Comparison of ENCODE assay signal across 8 cellular contexts in the genomic region with DNA sequence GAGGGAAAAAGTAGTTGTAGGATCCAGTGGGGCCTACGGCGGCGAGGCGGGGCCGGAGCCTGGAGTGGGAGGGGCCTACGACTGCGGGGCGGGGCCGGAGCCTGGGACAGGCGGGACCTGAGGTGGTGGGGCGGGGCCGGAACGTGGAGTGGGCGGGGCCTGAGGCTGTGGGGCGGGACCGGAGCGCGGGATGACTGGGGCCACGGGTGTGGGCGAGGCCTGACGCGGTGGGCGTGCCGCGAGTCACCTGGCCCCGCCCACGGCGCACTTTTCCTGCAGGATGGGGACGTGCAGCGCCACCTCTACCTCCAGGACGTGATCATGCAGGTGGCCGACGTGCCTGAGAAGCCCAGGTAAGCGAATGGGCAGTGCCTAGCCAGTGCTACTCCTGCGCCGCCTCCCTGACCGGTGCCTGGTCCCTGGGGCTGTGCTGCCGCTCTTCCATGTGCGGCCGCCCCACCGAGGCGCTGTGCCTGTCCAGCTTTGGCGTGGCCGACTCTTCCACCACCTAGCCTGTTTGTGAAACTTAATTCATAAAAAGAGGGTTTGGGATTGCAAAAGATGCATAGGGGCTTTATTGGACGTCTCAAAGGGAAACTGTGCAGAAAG. TPM values are rescaled to one million over a fixed set of nuclear protein-coding genes. Genes with fewer than 3 reads are reported as not detected.
DNase-seq lines count a peak whose midpoint lies in the region; ATAC-seq and TF ChIP-seq lines count a peak whose summit lies in the region.

No MANE protein-coding gene starts in this region.

- TF ChIP-seq CTCF in BE2C (IDR thresholded peaks at IDR 0.05; ENCODE audit: low read depth, low read length): no peak

- peaks cover 17% of the 10 kb centered on the region for H3K36me3 Mint-ChIP-seq in activated CD8-positive, alpha-beta T cell treated with anti-CD3 and anti-CD28 coated beads, Interleukin-2, amount 10 ng/mL, durations not matched to agents 7 days and 5 days (ENCODE audit: low read depth)

- H3K4me1 ChIP-seq in BE2C (peaks cover 5% of the 10 kb centered on the region), ectodermal cell (ENCODE audit: control insufficient read depth, insufficient read depth, low read length) (no peaks in the 10 kb centered on the region)

- POLR2A ChIA-PET in activated CD8-positive, alpha-beta T cell treated with anti-CD3 and anti-CD28 coated beads, Interleukin-2, amount 10 ng/mL, durations not matched to agents 7 days and 5 days (lab: Charles Lee): no interaction called here

- H3K36me3 ChIP-seq in BE2C (peaks cover 18% of the 10 kb centered on the region), ectodermal cell (ENCODE audit: control insufficient read depth, insufficient read depth, low read length) (peaks cover 10% of the 10 kb centered on the region)

- H3K4me3 Mint-ChIP-seq in activated CD8-positive, alpha-beta T cell treated with anti-CD3 and anti-CD28 coated beads, Interleukin-2, amount 10 ng/mL, durations not matched to agents 7 days and 5 days: peak overlapping the region; percentile 71

- ATAC-seq in GM19324 (IDR thresholded peaks at IDR 0.05; ENCODE audit: low FRiP score, unreplicated experiment) (peak; percentile 79), HG03442 (IDR thresholded peaks at IDR 0.05; ENCODE audit: unreplicated experiment) (peak; percentile 72)
- peak; percentile 79 for ATAC-seq in activated CD8-positive, alpha-beta T cell treated with anti-CD3 and anti-CD28 coated beads, Interleukin-2, amount 10 ng/mL, durations not matched to agents 7 days and 5 days

- H3K9me3 ChIP-seq in BE2C (no peaks in the 10 kb centered on the region), ectodermal cell (ENCODE audit: control insufficient read depth, low read length) (no peaks in the 10 kb centered on the region)

- H3K9me3 Mint-ChIP-seq in activated CD8-positive, alpha-beta T cell treated with anti-CD3 and anti-CD28 coated beads, Interleukin-2, amount 10 ng/mL, durations not matched to agents 7 days and 5 days (ENCODE audit: insufficient read depth): no peaks in the 10 kb centered on the region

- no peaks in the 10 kb centered on the region for H3K27me3 Mint-ChIP-seq in activated CD8-positive, alpha-beta T cell treated with anti-CD3 and anti-CD28 coated beads, Interleukin-2, amount 10 ng/mL, durations not matched to agents 7 days and 5 days (ENCODE audit: low read depth)

- DNase-seq in BE2C: peak; percentile 94
- peak; percentile 71 for DNase-seq in NCI-H774 (lab: John Stamatoyannopoulos, UW)
- peak; percentile 94 for DNase-seq in activated CD8-positive, alpha-beta T cell treated with anti-CD3 and anti-CD28 coated beads, Interleukin-2, amount 10 ng/mL, durations not matched to agents 7 days and 5 days
- DNase-seq in lung microvascular endothelial cell (ENCODE audit: low read depth in 2 of 2): peak; percentile 93 to 97
- DNase-seq in stimulated activated CD4-positive, alpha-beta T cell treated with anti-CD3 and anti-CD28 coated beads, TNF-alpha, amount 100 ng/mL, for 48 hours (ENCODE audit: low read depth in 3 of 3): peak; percentile 87 to 98 (median 95)

- CTCF ChIA-PET in activated CD8-positive, alpha-beta T cell treated with anti-CD3 and anti-CD28 coated beads, Interleukin-2, amount 10 ng/mL, durations not matched to agents 7 days and 5 days (lab: Charles Lee): no interaction called here

- 27 to 28% methylated on average over 45 of the region's 45 CpGs for WGBS in ectodermal cell, 2 experiments

- H3K27ac Mint-ChIP-seq in activated CD8-positive, alpha-beta T cell treated with anti-CD3 and anti-CD28 coated beads, Interleukin-2, amount 10 ng/mL, durations not matched to agents 7 days and 5 days: peak overlapping the region; percentile 83

- H3K27ac ChIP-seq in ectodermal cell (ENCODE audit: insufficient read depth, low read depth, low read length, poor library complexity, severe bottlenecking): peak overlapping the region; percentile 94

- H3K4me1 Mint-ChIP-seq in activated CD8-positive, alpha-beta T cell treated with anti-CD3 and anti-CD28 coated beads, Interleukin-2, amount 10 ng/mL, durations not matched to agents 7 days and 5 days (ENCODE audit: low read depth): peaks cover 19% of the 10 kb centered on the region

- H3K27me3 ChIP-seq in BE2C (no peaks in the 10 kb centered on the region; the same call in 1 of the 2 replicates), ectodermal cell (ENCODE audit: control insufficient read depth, insufficient read depth, low read length, poor library complexity, severe bottlenecking) (no peaks in the 10 kb centered on the region)

- H3K4me3 ChIP-seq in BE2C (ENCODE audit: low read depth, low read length): peak overlapping the region; percentile 94
- peak overlapping the region; percentile 96 for H3K4me3 ChIP-seq in ectodermal cell (ENCODE audit: insufficient read depth, low read depth, low read length)

RNA-seq across cellular contexts. Expression of a gene that starts 0.5 kb away (rescaled TPM):
- 151 TPM for polyA plus RNA-seq in BE2C (2012; ENCODE audit: insufficient read depth, insufficient read length, low read depth)
- 10 to 100 TPM; 61.4 to 62.6 TPM for total RNA-seq in activated CD8-positive, alpha-beta T cell treated with anti-CD3 and anti-CD28 coated beads, Interleukin-2, amount 10 ng/mL, durations not matched to agents 7 days and 5 days
- polyA plus RNA-seq in ectodermal cell (2013, experiment 1 of 4): 43.1 TPM
- polyA plus RNA-seq in ectodermal cell (2013, experiment 2 of 4): 50.4 TPM
- polyA plus RNA-seq in ectodermal cell (2013, experiment 3 of 4): 36.9 TPM
- 39.2 TPM for polyA plus RNA-seq in ectodermal cell (2013, experiment 4 of 4)
- 16.8 and 24.8 TPM in 2 replicates for total RNA-seq in lung microvascular endothelial cell

RNA-seq across cellular contexts. Expression of a gene that starts 0.5 kb away (rescaled TPM):
- 78.4 TPM for polyA plus RNA-seq in BE2C (2012; ENCODE audit: insufficient read depth, insufficient read length, low read depth)
- total RNA-seq in activated CD8-positive, alpha-beta T cell treated with anti-CD3 and anti-CD28 coated beads, Interleukin-2, amount 10 ng/mL, durations not matched to agents 7 days and 5 days: 10 to 100 TPM; 53.5 to 59.0 TPM
- 57.5 TPM for polyA plus RNA-seq in ectodermal cell (2013, experiment 1 of 4)
- polyA plus RNA-seq in ectodermal cell (2013, experiment 2 of 4): 59.4 TPM
- polyA plus RNA-seq in ectodermal cell (2013, experiment 3 of 4): 44.9 TPM
- 44.1 TPM for polyA plus RNA-seq in ectodermal cell (2013, experiment 4 of 4)
- 32.0 and 35.3 TPM in 2 replicates for total RNA-seq in lung microvascular endothelial cell

RNA-seq across cellular contexts. Expression of a gene that starts 27.5 kb away (rescaled TPM):
- polyA plus RNA-seq in BE2C (2012; ENCODE audit: insufficient read depth, insufficient read length, low read depth): 41.9 TPM
- not detected for total RNA-seq in activated CD8-positive, alpha-beta T cell treated with anti-CD3 and anti-CD28 coated beads, Interleukin-2, amount 10 ng/mL, durations not matched to agents 7 days and 5 days
- 0.96 TPM for polyA plus RNA-seq in ectodermal cell (2013, experiment 1 of 4)
- polyA plus RNA-seq in ectodermal cell (2013, experiment 2 of 4): 1.8 TPM
- polyA plus RNA-seq in ectodermal cell (2013, experiment 3 of 4): 1.1 TPM
- polyA plus RNA-seq in ectodermal cell (2013, experiment 4 of 4): 1.4 TPM
- 0.22 TPM in 1 of 2 replicates, not detected in the other for total RNA-seq in lung microvascular endothelial cell

RNA-seq across cellular contexts. Expression of a gene that starts 32.5 kb away (rescaled TPM):
- polyA plus RNA-seq in BE2C (2012; ENCODE audit: insufficient read depth, insufficient read length, low read depth): 1.4 TPM
- total RNA-seq in activated CD8-positive, alpha-beta T cell treated with anti-CD3 and anti-CD28 coated beads, Interleukin-2, amount 10 ng/mL, durations not matched to agents 7 days and 5 days: 10 to 100 TPM; 69.9 to 75.5 TPM
- 2.6 TPM for polyA plus RNA-seq in ectodermal cell (2013, experiment 1 of 4)
- 2.1 TPM for polyA plus RNA-seq in ectodermal cell (2013, experiment 2 of 4)
- polyA plus RNA-seq in ectodermal cell (2013, experiment 3 of 4): 1.5 TPM
- 1.4 TPM for polyA plus RNA-seq in ectodermal cell (2013, experiment 4 of 4)
- 0.22 and 0.40 TPM in 2 replicates for total RNA-seq in lung microvascular endothelial cell

RNA-seq across cellular contexts. Expression of a gene that starts 38.0 kb away (rescaled TPM):
- 1.1 TPM for polyA plus RNA-seq in BE2C (2012; ENCODE audit: insufficient read depth, insufficient read length, low read depth)
- total RNA-seq in activated CD8-positive, alpha-beta T cell treated with anti-CD3 and anti-CD28 coated beads, Interleukin-2, amount 10 ng/mL, durations not matched to agents 7 days and 5 days: not detected
- not detected for polyA plus RNA-seq in ectodermal cell (2013, experiment 1 of 4)
- polyA plus RNA-seq in ectodermal cell (2013, experiment 2 of 4): 0.39 TPM
- not detected for polyA plus RNA-seq in ectodermal cell (2013, experiment 3 of 4)
- polyA plus RNA-seq in ectodermal cell (2013, experiment 4 of 4): 0.32 TPM
- not detected in 2 replicates for total RNA-seq in lung microvascular endothelial cell

Comparison
In these comparisons a context has a peak if more than half of its experiments do, and no peak if none do; other contexts are left out.
1. Peak in every context shown above with its lines: DNase-seq, ATAC-seq, H3K4me3 ChIP-seq and H3K27ac ChIP-seq.